3 cellular contexts compared by ENCODE assay signal in genomic region chr22:36395922-36396321, GRCh38.
TF ChIP-seq lines count a peak whose summit lies in the region.

No MANE protein-coding gene starts in this region.

TF ChIP-seq in IMR-90, 13 proteins besides CTCF, POLR2A, EP300 and RAD21:
- no peak for TF ChIP-seq RCOR1 (IDR thresholded peaks at IDR 0.05; ENCODE audit: insufficient replicate concordance, low read length)
- no peak; the same call in 1 of the 2 replicates for TF ChIP-seq MAFK (IDR thresholded peaks at IDR 0.05; ENCODE audit: low read depth, low read length)
- TF ChIP-seq SMC3 (IDR thresholded peaks at IDR 0.05; ENCODE audit: low read depth, low read length): no peak
- TF ChIP-seq MAZ (IDR thresholded peaks at IDR 0.05; ENCODE audit: borderline replicate concordance, low read depth, low read length): no peak
- 0 out of 2 replicates have a peak, but pooled peaks have one; percentile 5 for TF ChIP-seq USF2 (IDR thresholded peaks at IDR 0.05; ENCODE audit: low read depth, low read length)
- TF ChIP-seq FOS (IDR thresholded peaks at IDR 0.05; ENCODE audit: low read depth, low read length): no peak
- no peak for TF ChIP-seq RFX5 (IDR thresholded peaks at IDR 0.05; ENCODE audit: low read depth, low read length)
- no peak for TF ChIP-seq CHD1 (IDR thresholded peaks at IDR 0.05; ENCODE audit: low read depth, low read length)
- no peak for TF ChIP-seq ELK1 (IDR thresholded peaks at IDR 0.05; ENCODE audit: borderline replicate concordance, low read depth, low read length)
- no peak for TF ChIP-seq BHLHE40 (IDR thresholded peaks at IDR 0.05; ENCODE audit: low read depth, low read length)
- TF ChIP-seq CEBPB (IDR thresholded peaks at IDR 0.05; ENCODE audit: low read depth, low read length): no peak
- TF ChIP-seq NFE2L2 (IDR thresholded peaks at IDR 0.05; ENCODE audit: low read depth, low read length): peak; percentile 78
- TF ChIP-seq MXI1 (IDR thresholded peaks at IDR 0.05; ENCODE audit: borderline replicate concordance, low read depth, low read length): no peak

TF ChIP-seq in K562, 482 proteins besides CTCF, POLR2A, EP300 and RAD21 (continues in another document):
- TF ChIP-seq MEIS2 (IDR thresholded peaks at IDR 0.05; ENCODE audit: partially characterized antibody) (peak; percentile 74), ZNF395 (CRISPR knock-in tag; IDR thresholded peaks at IDR 0.05) (no peak), ATF6 (CRISPR knock-in tag; IDR thresholded peaks at IDR 0.05) (no peak), MAFG (tag; conservative IDR thresholded peaks at IDR 0.05) (peak; percentile 35; the same call in 1 of the 2 replicates), ZBED1 (IDR thresholded peaks at IDR 0.05) (no peak), FOXJ3 (CRISPR knock-in tag; IDR thresholded peaks at IDR 0.05) (no peak), CXXC5 (CRISPR knock-in tag; IDR thresholded peaks at IDR 0.05) (peak; percentile 21; the same call in 1 of the 2 replicates), RFX1 (IDR thresholded peaks at IDR 0.05) (no peak), SMAD2 (IDR thresholded peaks at IDR 0.05; ENCODE audit: low read depth, low read length) (no peak), NBN (IDR thresholded peaks at IDR 0.05; ENCODE audit: low read depth) (no peak), CTBP1 (IDR thresholded peaks at IDR 0.05; ENCODE audit: borderline replicate concordance) (peak; percentile 32; the same call in 1 of the 2 replicates), TEAD4 (IDR thresholded peaks at IDR 0.05; ENCODE audit: low read length) (0 out of 2 replicates have a peak, but pooled peaks have one; percentile 13), TEAD4 (CRISPR knock-in tag; IDR thresholded peaks at IDR 0.05; ENCODE audit: borderline replicate concordance) (no peak), ZNF695 (CRISPR knock-in tag; IDR thresholded peaks at IDR 0.05) (no peak), ZZZ3 (IDR thresholded peaks at IDR 0.05) (no peak), GATA2 (CRISPR knock-in tag; IDR thresholded peaks at IDR 0.05) (no peak), FOS (IDR thresholded peaks at IDR 0.05; ENCODE audit: extremely low read depth, insufficient read length) (no peak), SMARCA4 (IDR thresholded peaks at IDR 0.05) (peak; percentile 69), ZBTB1 (CRISPR knock-in tag; IDR thresholded peaks at IDR 0.05; ENCODE audit: borderline replicate concordance, low read depth) (no peak)
- TF ChIP-seq, protein P1, sequence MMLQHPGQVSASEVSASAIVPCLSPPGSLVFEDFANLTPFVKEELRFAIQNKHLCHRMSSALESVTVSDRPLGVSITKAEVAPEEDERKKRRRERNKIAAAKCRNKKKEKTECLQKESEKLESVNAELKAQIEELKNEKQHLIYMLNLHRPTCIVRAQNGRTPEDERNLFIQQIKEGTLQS (IDR thresholded peaks at IDR 0.05): peak; percentile 93
- TF ChIP-seq, protein P1 (CRISPR knock-in tag; conservative IDR thresholded peaks at IDR 0.05): no peak
- TF ChIP-seq, protein P2, sequence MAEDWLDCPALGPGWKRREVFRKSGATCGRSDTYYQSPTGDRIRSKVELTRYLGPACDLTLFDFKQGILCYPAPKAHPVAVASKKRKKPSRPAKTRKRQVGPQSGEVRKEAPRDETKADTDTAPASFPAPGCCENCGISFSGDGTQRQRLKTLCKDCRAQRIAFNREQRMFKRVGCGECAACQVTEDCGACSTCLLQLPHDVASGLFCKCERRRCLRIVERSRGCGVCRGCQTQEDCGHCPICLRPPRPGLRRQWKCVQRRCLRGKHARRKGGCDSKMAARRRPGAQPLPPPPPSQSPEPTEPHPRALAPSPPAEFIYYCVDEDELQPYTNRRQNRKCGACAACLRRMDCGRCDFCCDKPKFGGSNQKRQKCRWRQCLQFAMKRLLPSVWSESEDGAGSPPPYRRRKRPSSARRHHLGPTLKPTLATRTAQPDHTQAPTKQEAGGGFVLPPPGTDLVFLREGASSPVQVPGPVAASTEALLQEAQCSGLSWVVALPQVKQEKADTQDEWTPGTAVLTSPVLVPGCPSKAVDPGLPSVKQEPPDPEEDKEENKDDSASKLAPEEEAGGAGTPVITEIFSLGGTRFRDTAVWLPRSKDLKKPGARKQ (CRISPR knock-in tag; IDR thresholded peaks at IDR 0.05): no peak
- TF ChIP-seq, protein P3, sequence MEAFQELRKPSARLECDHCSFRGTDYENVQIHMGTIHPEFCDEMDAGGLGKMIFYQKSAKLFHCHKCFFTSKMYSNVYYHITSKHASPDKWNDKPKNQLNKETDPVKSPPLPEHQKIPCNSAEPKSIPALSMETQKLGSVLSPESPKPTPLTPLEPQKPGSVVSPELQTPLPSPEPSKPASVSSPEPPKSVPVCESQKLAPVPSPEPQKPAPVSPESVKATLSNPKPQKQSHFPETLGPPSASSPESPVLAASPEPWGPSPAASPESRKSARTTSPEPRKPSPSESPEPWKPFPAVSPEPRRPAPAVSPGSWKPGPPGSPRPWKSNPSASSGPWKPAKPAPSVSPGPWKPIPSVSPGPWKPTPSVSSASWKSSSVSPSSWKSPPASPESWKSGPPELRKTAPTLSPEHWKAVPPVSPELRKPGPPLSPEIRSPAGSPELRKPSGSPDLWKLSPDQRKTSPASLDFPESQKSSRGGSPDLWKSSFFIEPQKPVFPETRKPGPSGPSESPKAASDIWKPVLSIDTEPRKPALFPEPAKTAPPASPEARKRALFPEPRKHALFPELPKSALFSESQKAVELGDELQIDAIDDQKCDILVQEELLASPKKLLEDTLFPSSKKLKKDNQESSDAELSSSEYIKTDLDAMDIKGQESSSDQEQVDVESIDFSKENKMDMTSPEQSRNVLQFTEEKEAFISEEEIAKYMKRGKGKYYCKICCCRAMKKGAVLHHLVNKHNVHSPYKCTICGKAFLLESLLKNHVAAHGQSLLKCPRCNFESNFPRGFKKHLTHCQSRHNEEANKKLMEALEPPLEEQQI (IDR thresholded peaks at IDR 0.05): no peak

TF ChIP-seq in HepG2, 621 proteins besides CTCF, POLR2A, EP300 and RAD21:
- TF ChIP-seq CREB1 (IDR thresholded peaks at IDR 0.05) (0 out of 2 replicates have a peak, but pooled peaks have one; percentile 32), CREB1 (CRISPR knock-in tag; IDR thresholded peaks at IDR 0.05) (no peak), ATF7 (IDR thresholded peaks at IDR 0.05) (peak; percentile 88), ATF7 (CRISPR knock-in tag; IDR thresholded peaks at IDR 0.05) (no peak), ZNF577 (CRISPR knock-in tag; IDR thresholded peaks at IDR 0.05; ENCODE audit: borderline replicate concordance, low read depth) (no peak), TBX3 (IDR thresholded peaks at IDR 0.05; ENCODE audit: borderline replicate concordance) (no peak), DNMT3B (CRISPR knock-in tag; conservative IDR thresholded peaks at IDR 0.05) (no peak)
TF ChIP-seq in HepG2: peak in this region for 2.
